In the genomic region with DNA sequence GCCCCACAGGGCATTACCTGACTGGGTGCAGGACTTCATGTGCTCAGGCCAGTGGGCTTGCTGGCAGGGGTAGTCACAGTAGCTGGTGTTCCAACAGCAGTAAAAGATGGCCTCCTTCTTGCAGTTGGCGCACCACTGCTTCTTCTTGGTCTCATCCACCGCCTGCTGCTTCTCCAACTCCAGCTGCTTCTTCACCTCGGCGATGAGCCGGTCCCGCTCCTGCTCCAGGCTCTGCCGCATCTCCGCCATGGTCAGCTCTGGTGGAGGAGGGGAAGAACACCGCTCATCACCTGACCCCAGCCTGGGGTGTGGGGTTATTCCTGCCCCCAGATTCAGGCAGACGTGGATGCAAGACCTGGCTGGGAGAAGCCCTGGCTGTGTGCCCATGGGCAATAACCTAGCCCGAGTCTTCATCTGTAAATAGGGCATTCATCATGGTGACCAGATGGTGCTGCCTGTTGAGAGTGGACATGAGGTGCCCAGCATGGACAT, we compare ENCODE assay signal across 1 cellular context.
TF ChIP-seq lines count a peak whose summit lies in the region.

No MANE protein-coding gene starts in this region.

TF ChIP-seq in K562, 482 proteins besides CTCF, POLR2A, EP300 and RAD21 (continued from another document):
- peak in 1 of 3 experiments; percentile 68; a peak in 2 of 6 replicates for TF ChIP-seq ZBTB11 (CRISPR knock-in tag; IDR thresholded peaks at IDR 0.05)
